ENCODE assay signal across 8 cellular contexts in genomic region chr4:89298788-89299152, GRCh38. TPM values are rescaled to one million over a fixed set of nuclear protein-coding genes. Genes with fewer than 3 reads are reported as not detected.
A peak's percentile ranks its signal among the peaks of the same experiment; 100 is the strongest.
DNase-seq lines count a peak whose midpoint lies in the region; ATAC-seq and TF ChIP-seq lines count a peak whose summit lies in the region.

No MANE protein-coding gene starts in this region.

- H3K9me3 Mint-ChIP-seq in activated CD8-positive, alpha-beta T cell treated with anti-CD3 and anti-CD28 coated beads for 36 hours: no peaks in the 10 kb centered on the region

- H3K27ac Mint-ChIP-seq in activated CD8-positive, alpha-beta T cell treated with anti-CD3 and anti-CD28 coated beads for 36 hours: peak overlapping the region; percentile 100

- H3K27me3 Mint-ChIP-seq in activated CD8-positive, alpha-beta T cell treated with anti-CD3 and anti-CD28 coated beads for 36 hours: no peaks in the 10 kb centered on the region

- POLR2A ChIA-PET in activated CD8-positive, alpha-beta T cell treated with anti-CD3 and anti-CD28 coated beads for 36 hours (lab: Charles Lee): interaction anchor here (0.8 to 4.4 kb wide), 6 partner anchors 8 to 72 kb away, joined by 3 to 22 read pairs (median 7); partner anchors contain the start of gene GPRIN3

- intact Hi-C loops in activated CD8-positive, alpha-beta T cell treated with anti-CD3 and anti-CD28 coated beads for 36 hours (cut with micrococcal nuclease): loop anchor here (5.0 kb wide), 1 partner anchor 134 kb away; no protein-coding TSS in a partner anchor

- H3K36me3 ChIP-seq in BE2C: no peaks in the 10 kb centered on the region

- H3K36me3 Mint-ChIP-seq in activated CD8-positive, alpha-beta T cell treated with anti-CD3 and anti-CD28 coated beads for 36 hours (ENCODE audit: low read depth): peaks cover 8% of the 10 kb centered on the region

- H3K9me3 ChIP-seq in BE2C: no peaks in the 10 kb centered on the region

- H3K4me1 ChIP-seq in BE2C: no peaks in the 10 kb centered on the region

- peaks cover 18% of the 10 kb centered on the region for H3K27me3 ChIP-seq in BE2C

- no peak for TF ChIP-seq CTCF in activated CD8-positive, alpha-beta T cell treated with anti-CD3 and anti-CD28 coated beads for 36 hours (IDR thresholded peaks at IDR 0.05)
- TF ChIP-seq CTCF in BE2C (IDR thresholded peaks at IDR 0.05; ENCODE audit: low read depth, low read length) (no peak), omental fat pad (IDR thresholded peaks at IDR 0.05) (no peak)

- no peak overlapping the region for H3K4me3 ChIP-seq in BE2C (ENCODE audit: low read depth, low read length)

- CTCF ChIA-PET in activated CD8-positive, alpha-beta T cell treated with anti-CD3 and anti-CD28 coated beads for 36 hours (lab: Charles Lee): interaction anchor here (0.8 to 3.8 kb wide), 13 partner anchors 9 to 75 kb away, joined by 3 to 19 read pairs (median 3); partner anchors contain the start of gene GPRIN3

- DNase-seq in AML-193 (lab: John Stamatoyannopoulos, UW): peak; percentile 29 to 40
- no peak for DNase-seq in activated CD8-positive, alpha-beta T cell treated with anti-CD3 and anti-CD28 coated beads for 36 hours
- DNase-seq in kidney glomerular epithelial cell (lab: John Stamatoyannopoulos, UW): peak; percentile 71
- DNase-seq in iPS-NIHi7 (ENCODE audit: extremely low spot score): no peak
- DNase-seq in BE2C: no peak
- DNase-seq in LoVo (ENCODE audit: low spot score): no peak
- no peak for DNase-seq in omental fat pad (ENCODE audit: low spot score)

- H3K4me1 Mint-ChIP-seq in activated CD8-positive, alpha-beta T cell treated with anti-CD3 and anti-CD28 coated beads for 36 hours (ENCODE audit: low read depth): peaks cover 80% of the 10 kb centered on the region

- ATAC-seq in HG03354 (IDR thresholded peaks at IDR 0.05; ENCODE audit: poor library complexity, severe bottlenecking, unreplicated experiment) (peak; percentile 16), omental fat pad (ENCODE audit: low FRiP score) (no peak)
- ATAC-seq in activated CD8-positive, alpha-beta T cell treated with anti-CD3 and anti-CD28 coated beads for 36 hours: peak; percentile 7

- peak overlapping the region; percentile 96 for H3K4me3 Mint-ChIP-seq in activated CD8-positive, alpha-beta T cell treated with anti-CD3 and anti-CD28 coated beads for 36 hours

RNA-seq across cellular contexts. Expression of gene GPRIN3, which starts 8.8 kb away (rescaled TPM):
- total RNA-seq in activated CD8-positive, alpha-beta T cell treated with anti-CD3 and anti-CD28 coated beads for 36 hours: 10 to 100 TPM; 10.6 to 11.8 TPM
- 0.08 TPM for polyA plus RNA-seq in BE2C (2012; ENCODE audit: insufficient read depth, insufficient read length, low read depth)
- 10 to 100 TPM in 3 of 4 donors, 1 to 10 TPM in 1; 3.3 to 19.3 (median 14.7) TPM for total RNA-seq in omental fat pad

Comparison
In these comparisons a context has a peak if more than half of its experiments do, and no peak if none do; other contexts are left out.
1. DNase-seq: peak in AML-193 (2 of 2) and kidney glomerular epithelial cell (single experiment); none in activated CD8-positive, alpha-beta T cell treated with anti-CD3 and anti-CD28 coated beads for 36 hours (single experiment), iPS-NIHi7 (single experiment), BE2C (single experiment), LoVo (single experiment) and omental fat pad (single experiment).